In the genomic region with DNA sequence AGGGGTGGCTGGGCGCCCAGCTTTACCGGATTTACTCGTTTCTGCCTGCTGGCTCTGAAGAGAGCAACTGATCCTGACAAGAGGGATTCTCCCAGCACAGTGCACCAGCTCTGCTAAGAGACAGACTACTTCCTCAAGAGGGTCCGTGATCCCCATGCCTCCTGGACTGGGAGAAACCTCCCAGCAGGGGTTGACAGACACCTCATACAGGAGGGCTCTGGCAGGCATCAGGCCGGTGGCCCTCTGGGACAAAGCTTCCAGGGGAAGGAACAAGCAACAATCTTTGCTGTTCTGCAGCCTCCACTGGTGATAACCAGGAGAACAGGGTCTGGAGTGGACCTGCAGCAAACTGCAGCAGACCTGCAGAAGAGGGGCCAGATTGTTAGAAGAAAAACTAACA, we compare ENCODE assay signal across 5 cellular contexts.
"Had no signal": no experiment of that assay in that cellular context is flagged by ENCODE, and none has a peak within 500 bp of the region (broad histone marks: within the 10 kb centered on the region; RNA-seq: fewer than 3 reads in every experiment).

No MANE protein-coding gene starts in this region.

- H2AFZ ChIP-seq: GM23248 had no signal

- DNase-seq: GM23248, GOT3, H7, IMR-90 had no signal

- H3K4me1 ChIP-seq: HAP-1 had no signal

- H3K27ac ChIP-seq: GM23248 had no signal

- H3K9ac ChIP-seq: GM23248 had no signal

- H3K36me3 ChIP-seq: HAP-1 had no signal

- H3K4me3 ChIP-seq: GM23248, HAP-1 had no signal

- H3K9me3 ChIP-seq: HAP-1 had no signal
